8 cellular contexts compared by ENCODE assay signal in genomic region chr6:73652637-73653570, GRCh38. TPM values are rescaled to one million over a fixed set of nuclear protein-coding genes. Genes with fewer than 3 reads are reported as not detected.
DNase-seq lines count a peak whose midpoint lies in the region; ATAC-seq and TF ChIP-seq lines count a peak whose summit lies in the region.

No MANE protein-coding gene starts in this region.

- DNase-seq in RWPE1 (ENCODE audit: low spot score): peak; percentile 69
- DNase-seq in activated effector memory CD4-positive, alpha-beta T cell treated with anti-CD3 and anti-CD28 coated beads, Interleukin-2, amount 50 U/mL, for 16 hours: peak; percentile 87
- DNase-seq in foreskin fibroblast: peak in 1 of 2 donors; percentile 65
- DNase-seq in neural progenitor cell (ENCODE audit: low spot score): peak; percentile 79

- H3K4me2 ChIP-seq in DOHH2 (ENCODE audit: low read length): peak overlapping the region; percentile 94
- H3K4me2 ChIP-seq in KMS-11: peak overlapping the region; percentile 94
- H3K4me2 ChIP-seq in neural progenitor cell: peak overlapping the region; percentile 98

- no peaks in the 10 kb centered on the region for H3K9me3 ChIP-seq in DOHH2 (ENCODE audit: control insufficient read depth, insufficient read depth, low read length)
- no peaks in the 10 kb centered on the region for H3K9me3 ChIP-seq in neural progenitor cell (ENCODE audit: low read depth)

- peak; percentile 41 for TF ChIP-seq CTCF in DOHH2 (IDR thresholded peaks at IDR 0.05; ENCODE audit: low read depth, low read length, poor library complexity, severe bottlenecking)
- peak; percentile 78 for TF ChIP-seq CTCF in KMS-11 (conservative IDR thresholded peaks at IDR 0.05; ENCODE audit: low read depth, low read length)
- TF ChIP-seq CTCF in RWPE1 (conservative IDR thresholded peaks at IDR 0.05; ENCODE audit: low read depth): peak; percentile 61
- TF ChIP-seq CTCF in foreskin fibroblast (IDR thresholded peaks at IDR 0.05; ENCODE audit: low read depth, low read length): peak; percentile 29
- peak; percentile 36 for TF ChIP-seq CTCF in neural progenitor cell (IDR thresholded peaks at IDR 0.05)

- H2AFZ ChIP-seq in KMS-11 (ENCODE audit: low read depth): peak overlapping the region; percentile 93
- peak overlapping the region; percentile 97 for H2AFZ ChIP-seq in neural progenitor cell (replicated peaks)

- no peaks in the 10 kb centered on the region for H3K9me3 Mint-ChIP-seq in neural progenitor cell

- peaks cover 2% of the 10 kb centered on the region for H3K36me3 Mint-ChIP-seq in neural progenitor cell

- ATAC-seq in GM21786 (IDR thresholded peaks at IDR 0.05; ENCODE audit: unreplicated experiment): peak; percentile 36

- peaks cover 2% of the 10 kb centered on the region for H3K27me3 Mint-ChIP-seq in neural progenitor cell (ENCODE audit: insufficient read depth, low read depth)

- no peaks in the 10 kb centered on the region for H3K9me2 ChIP-seq in DOHH2 (replicated peaks; ENCODE audit: control insufficient read depth, low read length)

- H3K27me3 ChIP-seq in DOHH2 (ENCODE audit: control insufficient read depth, low read length) (no peaks in the 10 kb centered on the region), KMS-11 (ENCODE audit: insufficient read depth, low read depth) (no peaks in the 10 kb centered on the region), neural progenitor cell (no peaks in the 10 kb centered on the region)

- CTCF ChIA-PET in RWPE1 (lab: Yijun Ruan, JAX): interaction anchor here (0.5 to 1.5 kb wide), 16 partner anchors 9 to 1018 kb away, joined by 3 to 8 read pairs (median 4); no protein-coding TSS in a partner anchor

- H3K79me2 ChIP-seq in DOHH2 (ENCODE audit: control insufficient read depth, low read length) (peaks cover 15% of the 10 kb centered on the region), KMS-11 (ENCODE audit: insufficient read depth, low read depth) (no peaks in the 10 kb centered on the region), neural progenitor cell (ENCODE audit: low read depth) (no peaks in the 10 kb centered on the region)

- H3F3A ChIP-seq in DOHH2 (ENCODE audit: control insufficient read depth, insufficient read depth) (peaks cover 8% of the 10 kb centered on the region), neural progenitor cell (ENCODE audit: low read depth) (peaks cover 17% of the 10 kb centered on the region)

- H3K9ac ChIP-seq in KMS-11 (peak overlapping the region; percentile 96), neural progenitor cell (no peak overlapping the region)

- peak overlapping the region; percentile 97 for H3K4me3 ChIP-seq in DOHH2 (ENCODE audit: low read length)
- no peak overlapping the region for H3K4me3 ChIP-seq in KMS-11 (IDR thresholded peaks at IDR 0.05; ENCODE audit: insufficient read depth, low read depth, low read length)
- H3K4me3 ChIP-seq in foreskin fibroblast (ENCODE audit: low read depth in 1 of 2, low read length in 2 of 2): peak overlapping the region; percentile 80 to 98
- peak overlapping the region; percentile 77 for H3K4me3 ChIP-seq in neural progenitor cell

- H3K4me3 Mint-ChIP-seq in neural progenitor cell: peak overlapping the region; percentile 94

- POLR2A ChIA-PET in RWPE1 (lab: Yijun Ruan, JAX; ENCODE audit: low non-redundant PET): interaction anchor here (0.6 to 1.5 kb wide), 7 partner anchors 51 to 884 kb away, joined by 3 to 7 read pairs (median 4); partner anchors contain the start of gene EEF1A1

- H3K36me3 ChIP-seq in DOHH2 (ENCODE audit: control insufficient read depth, low read length) (peaks cover 8% of the 10 kb centered on the region), KMS-11 (ENCODE audit: insufficient read depth) (no peaks in the 10 kb centered on the region), neural progenitor cell (no peaks in the 10 kb centered on the region)

- H3K4me1 ChIP-seq in DOHH2 (ENCODE audit: control insufficient read depth, low read length): peaks cover 20% of the 10 kb centered on the region
- peaks cover 20% of the 10 kb centered on the region for H3K4me1 ChIP-seq in KMS-11 (ENCODE audit: low read depth, poor library complexity, severe bottlenecking)
- peaks cover 10% of the 10 kb centered on the region for H3K4me1 ChIP-seq in neural progenitor cell

- H3K27ac ChIP-seq in DOHH2 (ENCODE audit: low read depth, low read length) (peak overlapping the region; percentile 79), KMS-11 (peak overlapping the region; percentile 97), RWPE1 (peak overlapping the region; percentile 82), neural progenitor cell (no peak overlapping the region), temporal lobe (ENCODE audit: low read depth, low read length) (peak overlapping the region; percentile 50)

- peaks cover 11% of the 10 kb centered on the region for H3K4me1 Mint-ChIP-seq in neural progenitor cell

- peak overlapping the region; percentile 46 for H3K27ac Mint-ChIP-seq in neural progenitor cell

- no peaks in the 10 kb centered on the region for H4K20me1 ChIP-seq in DOHH2 (ENCODE audit: control insufficient read depth, insufficient read depth, low read depth, low read length)
- no peaks in the 10 kb centered on the region for H4K20me1 ChIP-seq in KMS-11 (ENCODE audit: insufficient read depth)
- H4K20me1 ChIP-seq in neural progenitor cell (ENCODE audit: low read depth): no peaks in the 10 kb centered on the region

RNA-seq across cellular contexts. Expression of gene SLC17A5, which starts 0.9 kb away (rescaled TPM):
- 13.1 and 13.7 TPM in 2 replicates for total RNA-seq in neural progenitor cell (ENCODE audit: low replicate concordance)
- total RNA-seq in temporal lobe: 17.0 TPM

RNA-seq across cellular contexts. Expression of gene CD109, which starts 43.1 kb away (rescaled TPM):
- total RNA-seq in neural progenitor cell (ENCODE audit: low replicate concordance): 1.2 and 1.3 TPM in 2 replicates
- total RNA-seq in temporal lobe: 3.0 TPM
